ENCODE assay signal across 28 cellular contexts in the genomic region with DNA sequence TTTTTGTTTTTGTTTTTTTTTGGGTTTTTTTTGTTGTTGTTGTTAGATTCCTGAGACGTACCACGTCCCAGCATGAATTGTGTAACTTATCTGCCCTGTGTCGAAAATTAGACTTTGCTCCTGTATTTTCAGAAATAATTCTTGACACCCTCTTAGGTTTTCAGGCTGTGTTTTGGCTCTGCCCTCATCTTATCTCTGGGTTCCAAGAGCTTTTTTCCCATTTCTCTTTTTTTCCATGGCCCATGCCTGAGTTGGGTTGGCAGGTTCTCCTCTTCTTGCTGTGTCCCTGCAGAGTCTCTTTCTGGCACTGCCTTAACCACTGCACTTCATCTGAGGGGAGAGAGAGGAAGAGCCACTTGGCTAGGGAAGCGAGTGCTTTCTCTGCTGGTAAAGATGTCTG. TPM values are rescaled to one million over a fixed set of nuclear protein-coding genes. Genes with fewer than 3 reads are reported as not detected.
DNase-seq lines count a peak whose midpoint lies in the region; ATAC-seq and TF ChIP-seq lines count a peak whose summit lies in the region.
"Had no signal": no experiment of that assay in that cellular context is flagged by ENCODE, and none has a peak within 500 bp of the region (broad histone marks: within the 10 kb centered on the region; RNA-seq: fewer than 3 reads in every experiment).

No MANE protein-coding gene starts in this region.

- H3K18ac ChIP-seq in mesenchymal stem cell (ENCODE audit: low read depth in 1 of 2, low read length in 2 of 2): peak overlapping the region in 1 of 2 experiments; percentile 22

- no peak overlapping the region for H3K23ac ChIP-seq in mesenchymal stem cell (ENCODE audit: low read length in 2 of 2)

- peaks cover 54% of the 10 kb centered on the region for H3K79me1 ChIP-seq in mesenchymal stem cell (replicated peaks; ENCODE audit: low read length, poor library complexity, severe bottlenecking)

- ATAC-seq in heart left ventricle (peak; percentile 38 to 47 (median 44)), HG02884 (IDR thresholded peaks at IDR 0.05; ENCODE audit: unreplicated experiment) (no peak)
- ATAC-seq: activated CD4-positive, CD25-positive, alpha-beta regulatory T cell treated with anti-CD3 and anti-CD28 coated beads, Interleukin-2, amount 50 U/mL, for 24 hours; body of pancreas; CD8-positive, alpha-beta T cell; left colon; naive thymus-derived CD8-positive, alpha-beta T cell had no signal

- no peaks in the 10 kb centered on the region for H3K27me3 Mint-ChIP-seq in glutamatergic neuron (ENCODE audit: unreplicated experiment)
- H3K27me3 Mint-ChIP-seq: activated CD4-positive, alpha-beta memory T cell treated with anti-CD3 and anti-CD28 coated beads, Interleukin-2, amount 10 ng/mL, durations not matched to agents 7 days and 5 days; activated naive CD8-positive, alpha-beta T cell treated with anti-CD3 and anti-CD28 coated beads for 36 hours had no signal

- TF ChIP-seq CTCF in heart left ventricle (IDR thresholded peaks at IDR 0.05): no peak
- TF ChIP-seq CTCF in left ventricle myocardium inferior (IDR thresholded peaks at IDR 0.05; ENCODE audit: borderline replicate concordance): no peak
- TF ChIP-seq CTCF in glutamatergic neuron (IDR thresholded peaks at IDR 0.05; ENCODE audit: partially characterized antibody, unreplicated experiment): no peak
- TF ChIP-seq CTCF in GM20000 (IDR thresholded peaks at IDR 0.05; ENCODE audit: extremely low read depth, missing control alignments): no peak

- peak overlapping the region; percentile 31 for H3K9ac ChIP-seq in mesenchymal stem cell (ENCODE audit: low read length)
- H3K9ac ChIP-seq: KMS-11 had no signal

- H4K91ac ChIP-seq in mesenchymal stem cell (ENCODE audit: low read length): no peak overlapping the region

- intact Hi-C loops in heart left ventricle (cut with DNase I): loop anchor here in 1 of 10 donors (5.0 kb wide), 1 partner anchor 44 kb away; a partner anchor contains a TSS
- intact Hi-C loops in left ventricle myocardium inferior (cut with micrococcal nuclease): no loop called here

- no peak overlapping the region for H2BK15ac ChIP-seq in mesenchymal stem cell (ENCODE audit: low read depth, poor library complexity, severe bottlenecking)

- H3K27ac ChIP-seq in heart left ventricle (no peak overlapping the region), left ventricle myocardium inferior (replicated peaks) (no peak overlapping the region), mesenchymal stem cell (ENCODE audit: low read length, poor library complexity, severe bottlenecking) (no peak overlapping the region)
- H3K27ac ChIP-seq: body of pancreas, KMS-11 had no signal

- H3K27me3 ChIP-seq in heart left ventricle: no peaks in the 10 kb centered on the region
- H3K27me3 ChIP-seq in left ventricle myocardium inferior (ENCODE audit: low read depth): no peaks in the 10 kb centered on the region
- H3K27me3 ChIP-seq in mesenchymal stem cell (ENCODE audit: control insufficient read depth in 1 of 2, insufficient read depth in 1 of 2, low read length in 2 of 2): no peaks in the 10 kb centered on the region
- no peaks in the 10 kb centered on the region for H3K27me3 ChIP-seq in HAP-1 (ENCODE audit: low read depth)
- H3K27me3 ChIP-seq: body of pancreas, tibial nerve had no signal

- H3K27ac Mint-ChIP-seq in glutamatergic neuron (ENCODE audit: unreplicated experiment): peak overlapping the region; percentile 11
- H3K27ac Mint-ChIP-seq: activated CD4-positive, alpha-beta memory T cell treated with anti-CD3 and anti-CD28 coated beads, Interleukin-2, amount 10 ng/mL, durations not matched to agents 7 days and 5 days; activated naive CD8-positive, alpha-beta T cell treated with anti-CD3 and anti-CD28 coated beads for 36 hours; CD8-positive, alpha-beta T cell; naive thymus-derived CD8-positive, alpha-beta T cell had no signal

- H3K14ac ChIP-seq in mesenchymal stem cell (ENCODE audit: low read length in 2 of 2): no peak overlapping the region

- peaks cover 38% of the 10 kb centered on the region for H3K4me1 Mint-ChIP-seq in glutamatergic neuron (ENCODE audit: low read depth, unreplicated experiment)
- H3K4me1 Mint-ChIP-seq: activated CD4-positive, alpha-beta memory T cell treated with anti-CD3 and anti-CD28 coated beads, Interleukin-2, amount 10 ng/mL, durations not matched to agents 7 days and 5 days; naive thymus-derived CD8-positive, alpha-beta T cell had no signal

- H3K4me2 ChIP-seq in mesenchymal stem cell (ENCODE audit: low read length, poor library complexity, severe bottlenecking): no peak overlapping the region
- H3K4me2 ChIP-seq: KMS-11 had no signal

- in situ Hi-C loops in HAP-1 (cut with MboI; ENCODE audit: low sequenced_read_pairs): no loop called here

- H3K4me1 ChIP-seq in heart left ventricle: peaks cover 0 to 41% (median 29%) of the 10 kb centered on the region in 12 donors
- H3K4me1 ChIP-seq in left ventricle myocardium inferior: peaks cover 47% of the 10 kb centered on the region
- H3K4me1 ChIP-seq in mesenchymal stem cell (ENCODE audit: control insufficient read depth, insufficient read depth, low read depth, low read length): peaks cover 24% of the 10 kb centered on the region
- H3K4me1 ChIP-seq in HAP-1: no peaks in the 10 kb centered on the region

- TF ChIP-seq POLR2A in heart left ventricle (IDR thresholded peaks at IDR 0.05): no peak

- H3K9me3 Mint-ChIP-seq in glutamatergic neuron (ENCODE audit: unreplicated experiment): peaks cover 3% of the 10 kb centered on the region
- H3K9me3 Mint-ChIP-seq: activated CD4-positive, alpha-beta memory T cell treated with anti-CD3 and anti-CD28 coated beads, Interleukin-2, amount 10 ng/mL, durations not matched to agents 7 days and 5 days had no signal

- no peak overlapping the region for H2AFZ ChIP-seq in mesenchymal stem cell (ENCODE audit: low read depth, low read length)

- no peak overlapping the region for H2BK5ac ChIP-seq in mesenchymal stem cell (ENCODE audit: low read depth, low read length, poor library complexity, severe bottlenecking)

- no peak overlapping the region for H4K8ac ChIP-seq in mesenchymal stem cell (ENCODE audit: low read length)

- 54 to 71% (median 63%) methylated on average over 4 of the region's 4 CpGs for WGBS in heart left ventricle, 4 donors
- WGBS in mesenchymal stem cell: 92% methylated on average over 4 of the region's 4 CpGs

- H3K9me3 ChIP-seq in heart left ventricle (peaks cover 0 to 8% (median 0%) of the 10 kb centered on the region in 12 donors), left ventricle myocardium inferior (replicated peaks) (no peaks in the 10 kb centered on the region), mesenchymal stem cell (ENCODE audit: control insufficient read depth, low read length) (no peaks in the 10 kb centered on the region), HAP-1 (no peaks in the 10 kb centered on the region)
- H3K9me3 ChIP-seq: body of pancreas had no signal

- H3K4me3 ChIP-seq in heart left ventricle (no peak overlapping the region), left ventricle myocardium inferior (no peak overlapping the region), mesenchymal stem cell (ENCODE audit: insufficient read depth in 1 of 2, low read depth in 1 of 2, low read length in 2 of 2) (no peak overlapping the region), HAP-1 (no peak overlapping the region)
- H3K4me3 ChIP-seq: body of pancreas, tibial nerve had no signal

- H3K36me3 Mint-ChIP-seq in glutamatergic neuron (ENCODE audit: unreplicated experiment): peaks cover 9% of the 10 kb centered on the region
- H3K36me3 Mint-ChIP-seq: CD8-positive, alpha-beta T cell; naive thymus-derived CD8-positive, alpha-beta T cell had no signal

- peak overlapping the region; percentile 44 for H2AK5ac ChIP-seq in mesenchymal stem cell (ENCODE audit: low read length, severe bottlenecking)

- H3K4ac ChIP-seq in mesenchymal stem cell (ENCODE audit: low read depth in 1 of 2, low read length in 2 of 2): no peak overlapping the region

- peaks cover 0 to 6% (median 0%) of the 10 kb centered on the region in 9 donors for H3K36me3 ChIP-seq in heart left ventricle
- H3K36me3 ChIP-seq in left ventricle myocardium inferior: peaks cover 2% of the 10 kb centered on the region
- H3K36me3 ChIP-seq in mesenchymal stem cell (ENCODE audit: control insufficient read depth in 1 of 2, insufficient read depth in 2 of 2, low read depth in 1 of 2, low read length in 2 of 2): peaks cover 7 to 27% of the 10 kb centered on the region in 2 experiments
- H3K36me3 ChIP-seq in HAP-1 (replicated peaks): no peaks in the 10 kb centered on the region
- H3K36me3 ChIP-seq: tibial nerve had no signal

- H2BK120ac ChIP-seq in mesenchymal stem cell (ENCODE audit: low read depth, low read length): no peak overlapping the region

- H2BK12ac ChIP-seq in mesenchymal stem cell (ENCODE audit: low read length in 2 of 2): no peak overlapping the region

- H3K4me3 Mint-ChIP-seq in glutamatergic neuron (ENCODE audit: unreplicated experiment): peak overlapping the region; percentile 43
- H3K4me3 Mint-ChIP-seq: activated CD4-positive, alpha-beta memory T cell treated with anti-CD3 and anti-CD28 coated beads, Interleukin-2, amount 10 ng/mL, durations not matched to agents 7 days and 5 days; activated naive CD8-positive, alpha-beta T cell treated with anti-CD3 and anti-CD28 coated beads for 36 hours; CD8-positive, alpha-beta T cell; naive thymus-derived CD8-positive, alpha-beta T cell had no signal

- DNase-seq in heart left ventricle (peak in 1 of 5 donors; percentile 4), left ventricle myocardium inferior (no peak), glutamatergic neuron (no peak), mesenchymal stem cell (no peak), HAP-1 (ENCODE audit: low spot score in 2 of 2) (no peak), GM20000 (ENCODE audit: low spot score) (no peak), NCI-H510A treated with DMSO at 0.1 percent for 48 hours (lab: John Stamatoyannopoulos, UW) (no peak)
- DNase-seq: activated CD4-positive, alpha-beta memory T cell treated with anti-CD3 and anti-CD28 coated beads, Interleukin-2, amount 10 ng/mL, durations not matched to agents 7 days and 5 days; activated naive CD8-positive, alpha-beta T cell treated with anti-CD3 and anti-CD28 coated beads for 36 hours; body of pancreas; CD8-positive, alpha-beta T cell; cortex of kidney; DMS153; left colon; midbrain; naive thymus-derived CD8-positive, alpha-beta T cell; NCI-H1436 treated with DMSO at 0.1 percent for 48 hours; NCI-H524; NK-92 treated with Interleukin-12 subunit alpha and Interleukin-12 subunit beta, amount 100 ng/mL, for 24 hours; retina; stimulated activated CD4-positive, alpha-beta T cell treated with anti-CD3 and anti-CD28 coated beads, Interleukin-12 subunit alpha, Interleukin-12 subunit beta, amount 100 ng/mL, for 4 hours; stimulated activated CD4-positive, alpha-beta T cell treated with anti-CD3 and anti-CD28 coated beads, Interleukin-4, amount 100 ng/mL, for 4 hours; stimulated activated naive CD4-positive, alpha-beta T cell; T-helper 1 cell had no signal

RNA-seq across cellular contexts. Expression of a gene that starts 42.4 kb away (rescaled TPM):
- 10 to 100 TPM; 21.2 to 82.8 (median 68.0) TPM for total RNA-seq in heart left ventricle
- polyA plus RNA-seq in heart left ventricle: 10 to 100 TPM; 63.7 to 93.0 TPM
- 60.0 TPM for total RNA-seq in left ventricle myocardium inferior
- 137 TPM for total RNA-seq in glutamatergic neuron (ENCODE audit: unreplicated experiment)
- polyA plus RNA-seq in mesenchymal stem cell (2013, experiment 1 of 2): 39.3 TPM
- polyA plus RNA-seq in mesenchymal stem cell (2013, experiment 2 of 2): 37.2 TPM
